24 cellular contexts compared by ENCODE assay signal in the genomic region with DNA sequence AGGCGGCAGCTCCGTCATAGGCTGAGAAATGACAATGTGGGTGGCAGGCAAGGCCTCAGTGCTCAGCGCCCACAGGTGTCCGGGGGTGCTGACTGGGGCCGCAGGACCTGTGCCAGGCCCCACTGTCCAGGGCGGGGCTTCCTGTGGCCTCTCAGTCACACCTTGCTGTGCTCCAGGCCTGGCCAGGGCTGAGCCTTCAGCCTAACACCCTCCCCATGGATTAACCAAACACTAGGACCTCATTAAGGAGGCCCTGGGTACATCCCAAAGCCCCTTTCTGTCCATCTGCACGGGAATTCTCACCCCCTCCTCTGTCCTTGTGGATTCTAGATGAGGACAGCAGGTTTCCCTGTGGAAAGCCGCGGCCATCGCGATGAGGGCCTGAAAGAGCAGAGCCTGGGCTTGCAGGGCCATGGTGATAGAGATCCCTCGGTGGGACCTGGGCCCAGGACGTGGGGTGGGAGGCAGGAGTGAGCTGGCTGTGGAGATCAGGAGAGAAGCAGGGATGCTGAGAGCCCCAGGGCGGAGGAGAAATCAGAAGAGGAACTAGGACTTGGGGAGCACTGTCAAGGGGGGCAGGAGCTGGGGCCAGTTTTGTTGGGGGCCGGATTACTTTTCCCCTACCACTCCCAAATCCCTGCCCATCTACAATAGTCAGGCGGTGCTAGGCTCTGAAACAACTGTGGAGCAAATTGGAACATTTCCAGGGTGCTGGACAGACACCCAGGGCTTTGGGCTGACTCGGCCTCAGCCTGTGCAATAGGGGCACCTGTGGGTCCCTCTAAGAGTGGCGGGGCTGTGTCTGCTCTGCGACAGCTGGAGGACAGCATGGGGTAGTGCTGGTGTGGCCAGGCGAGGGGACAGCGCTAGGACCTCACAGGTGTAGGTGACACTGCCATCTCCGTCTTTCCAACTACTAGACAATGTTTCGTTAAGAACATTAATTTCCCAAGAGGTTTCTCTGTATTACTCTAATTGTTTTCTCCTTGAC. TPM values are rescaled to one million over a fixed set of nuclear protein-coding genes. Genes with fewer than 3 reads are reported as not detected.
DNase-seq lines count a peak whose midpoint lies in the region; ATAC-seq and TF ChIP-seq lines count a peak whose summit lies in the region.
"Had no signal": no experiment of that assay in that cellular context is flagged by ENCODE, and none has a peak within 500 bp of the region (broad histone marks: within the 10 kb centered on the region; RNA-seq: fewer than 3 reads in every experiment).

No MANE protein-coding gene starts in this region.

- H3K9me3 Mint-ChIP-seq in endodermal cell = peaks cover 10% of the 10 kb centered on the region
- H3K9me3 Mint-ChIP-seq: CD4-positive, alpha-beta T cell had no signal

- H3K9ac ChIP-seq in PC-3 (ENCODE audit: low read length) = no peak overlapping the region
- no peak overlapping the region for H3K9ac ChIP-seq in endodermal cell (ENCODE audit: extremely low read depth, low read length, poor library complexity, severe bottlenecking)
- H3K9ac ChIP-seq: BLaER1, KMS-11 had no signal

- no peak overlapping the region for H3K27ac Mint-ChIP-seq in endodermal cell
- H3K27ac Mint-ChIP-seq: CD4-positive, alpha-beta T cell had no signal

- intact Hi-C loops in PC-3 (cut with micrococcal nuclease) (no loop called here), spleen (cut with DNase I; ENCODE audit: low total_unique reads) (no loop called here)

- CTCF ChIA-PET in PC-3 (lab: Charles Lee) = no interaction called here

- TF ChIP-seq POLR2A in spleen (IDR thresholded peaks at IDR 0.05) = no peak

- no peaks in the 10 kb centered on the region for H3K79me2 ChIP-seq in PC-3 (ENCODE audit: low read length)

- H3K27me3 ChIP-seq in H7 (ENCODE audit: control insufficient read depth, insufficient read depth, low read length) (no peaks in the 10 kb centered on the region; the same call in none of the 2 replicates), PC-3 (ENCODE audit: low read length) (0 out of 2 replicates have a peak, but pooled peaks cover 3% of the 10 kb centered on the region), endodermal cell (ENCODE audit: control insufficient read depth, insufficient read depth, low read length, poor library complexity, severe bottlenecking) (peaks cover 27% of the 10 kb centered on the region), spleen (replicated peaks in 1 of 7) (peaks cover 0 to 82% (median 25%) of the 10 kb centered on the region in 7 donors)
- H3K27me3 ChIP-seq: BLaER1 had no signal

- no peaks in the 10 kb centered on the region for H3F3A ChIP-seq in PC-3 (ENCODE audit: low read length, unreplicated experiment)

- peaks cover 46% of the 10 kb centered on the region for H3K27me3 Mint-ChIP-seq in endodermal cell (ENCODE audit: insufficient read depth)

- no peak overlapping the region for H3K4me2 ChIP-seq in PC-3 (ENCODE audit: low read length)
- H3K4me2 ChIP-seq: BLaER1, KMS-11 had no signal

- no TSS peak for BruUV-seq in PC-3 (replicated peaks; lab: Mats Ljungman, UMichigan)

- H4K20me1 ChIP-seq in PC-3 (ENCODE audit: low read length) = no peaks in the 10 kb centered on the region
- H4K20me1 ChIP-seq: BLaER1 had no signal

- ATAC-seq in PC-3 = peak; percentile 31
- ATAC-seq in GM21367 (IDR thresholded peaks at IDR 0.05; ENCODE audit: unreplicated experiment) = no peak

- H3K9me3 ChIP-seq in PC-3 (ENCODE audit: low read length) = no peaks in the 10 kb centered on the region
- H3K9me3 ChIP-seq in endodermal cell (ENCODE audit: control insufficient read depth, low read length) = no peaks in the 10 kb centered on the region
- peaks cover 0 to 13% (median 0%) of the 10 kb centered on the region in 8 donors for H3K9me3 ChIP-seq in spleen
- H3K9me3 ChIP-seq: HAP-1 had no signal

- H3K36me3 ChIP-seq in H7 (replicated peaks; ENCODE audit: control insufficient read depth, insufficient read depth, low read length) = no peaks in the 10 kb centered on the region
- H3K36me3 ChIP-seq in PC-3 (ENCODE audit: low read depth, low read length) = no peaks in the 10 kb centered on the region
- H3K36me3 ChIP-seq in endodermal cell (ENCODE audit: control insufficient read depth, insufficient read depth, low read length) = no peaks in the 10 kb centered on the region
- no peaks in the 10 kb centered on the region for H3K36me3 ChIP-seq in spleen
- H3K36me3 ChIP-seq: BLaER1, HAP-1 had no signal

- POLR2A ChIA-PET in PC-3 (lab: Charles Lee; ENCODE audit: unreplicated experiment) = no interaction called here

- H3K27ac ChIP-seq in PC-3 (ENCODE audit: low read length) = no peak overlapping the region
- no peak overlapping the region for H3K27ac ChIP-seq in endodermal cell (ENCODE audit: low read depth, low read length)
- no peak overlapping the region for H3K27ac ChIP-seq in spleen
- H3K27ac ChIP-seq: BLaER1, KMS-11 had no signal

- no peaks in the 10 kb centered on the region; the same call in 1 of the 2 replicates for H3K4me1 ChIP-seq in PC-3 (ENCODE audit: insufficient read depth, low read length)
- H3K4me1 ChIP-seq in endodermal cell (ENCODE audit: control insufficient read depth, insufficient read depth, low read length) = no peaks in the 10 kb centered on the region
- no peaks in the 10 kb centered on the region for H3K4me1 ChIP-seq in spleen
- H3K4me1 ChIP-seq: HAP-1 had no signal

- 83 to 89% methylated on average over 8 to 23 of the region's 23 CpGs for WGBS in endodermal cell (ENCODE audit: insufficient coverage in 1 of 2, insufficient read length in 1 of 2), 2 experiments
- 76 to 85% (median 81%) methylated on average over 18 to 23 of the region's 23 CpGs for WGBS in spleen, 5 donors

- H3K4me3 ChIP-seq in H7 (ENCODE audit: insufficient read depth, low read depth, low read length) (no peak overlapping the region), PC-3 (ENCODE audit: low read length) (no peak overlapping the region), endodermal cell (ENCODE audit: low read length) (no peak overlapping the region), spleen (no peak overlapping the region)
- H3K4me3 ChIP-seq: BLaER1, HAP-1 had no signal

- H3K4me3 Mint-ChIP-seq in endodermal cell = no peak overlapping the region
- H3K4me3 Mint-ChIP-seq: CD4-positive, alpha-beta T cell had no signal

- DNase-seq in H7 (peak; percentile 52), PC-3 (no peak), endodermal cell (peak; percentile 36), spleen (peak; percentile 39), cerebellum (ENCODE audit: low spot score) (no peak)
- no peak for DNase-seq in activated CD4-positive, CD25-positive, alpha-beta regulatory T cell (lab: John Stamatoyannopoulos, UW)
- no peak for DNase-seq in activated CD4-positive, alpha-beta T cell treated with anti-CD3 and anti-CD28 coated beads, Interleukin-2, amount 50 U/mL, for 4 hours
- DNase-seq: ACHN; CD4-positive, alpha-beta T cell; COR-L47; DMS79; MV-4-11; NCI-H1105 treated with DMSO at 0.1 percent for 48 hours; NCI-H1694; NCI-H2081; NCI-H2171; NCI-H345; NCI-H524; NCI-H82; SHP77 had no signal

- no peaks in the 10 kb centered on the region for H3K36me3 Mint-ChIP-seq in endodermal cell (ENCODE audit: low read depth)

- H3K9me2 ChIP-seq in PC-3 (replicated peaks; ENCODE audit: low read length) = no peaks in the 10 kb centered on the region

- H2AFZ ChIP-seq in PC-3 (ENCODE audit: low read length) = no peak overlapping the region

- no peaks in the 10 kb centered on the region for H3K4me1 Mint-ChIP-seq in endodermal cell

- no peak for TF ChIP-seq CTCF in PC-3 (conservative IDR thresholded peaks at IDR 0.05; ENCODE audit: low read depth, low read length)
- no peak for TF ChIP-seq CTCF in endodermal cell (conservative IDR thresholded peaks at IDR 0.05)
- no peak for TF ChIP-seq CTCF in spleen (IDR thresholded peaks at IDR 0.05 in 8 of 11, conservative IDR thresholded peaks at IDR 0.05 in 3 of 11)

RNA-seq across cellular contexts. Expression of a gene that starts 23.3 kb away (rescaled TPM):
- 0.37 and 1.2 TPM in 2 replicates for total RNA-seq in H7 (2014; rRNA removed; shearing (Covaris generic))
- 2.6 and 3.7 TPM in 2 replicates for total RNA-seq in PC-3 (2014; rRNA removed)
- total RNA-seq in endodermal cell = 10 to 100 TPM; 14.5 to 18.7 TPM
- polyA plus RNA-seq in endodermal cell (2013, experiment 1 of 2) = 1.7 TPM
- polyA plus RNA-seq in endodermal cell (2013, experiment 2 of 2) = 2.1 TPM
- under 1 TPM in 1 of 7 donors, not detected in 6; 0.85 TPM for total RNA-seq in spleen
- not detected for polyA plus RNA-seq in spleen
- total RNA-seq in cerebellum = not detected

Comparison
In these comparisons a context has a peak if more than half of its experiments do, and no peak if none do; other contexts are left out.
1. DNase-seq: peak in H7 (single experiment), endodermal cell (single experiment) and spleen (single experiment); none in PC-3 (single experiment), cerebellum (single experiment), activated CD4-positive, CD25-positive, alpha-beta regulatory T cell (0 of 4) and activated CD4-positive, alpha-beta T cell treated with anti-CD3 and anti-CD28 coated beads, Interleukin-2, amount 50 U/mL, for 4 hours (0 of 2).